In genomic region chr6:105645958-105646357, GRCh38 we compare ENCODE assay signal across 16 cellular contexts.
DNase-seq lines count a peak whose midpoint lies in the region; ATAC-seq and TF ChIP-seq lines count a peak whose summit lies in the region.
"Had no signal": no experiment of that assay in that cellular context is flagged by ENCODE, and none has a peak within 500 bp of the region (broad histone marks: within the 10 kb centered on the region; RNA-seq: fewer than 3 reads in every experiment).

No MANE protein-coding gene starts in this region.

- intact Hi-C loops in activated CD8-positive, alpha-beta T cell treated with anti-CD3 and anti-CD28 coated beads for 36 hours (cut with micrococcal nuclease): loop anchor here (2.0 to 10.0 kb wide), 2 partner anchors 161 to 451 kb away; no protein-coding TSS in a partner anchor
- intact Hi-C loops in transverse colon (cut with DNase I; ENCODE audit: low total_unique reads): no loop called here
- intact Hi-C loops in MCF 10A (cut with micrococcal nuclease): no loop called here

- TF ChIP-seq CTCF in activated CD8-positive, alpha-beta T cell treated with anti-CD3 and anti-CD28 coated beads for 36 hours (IDR thresholded peaks at IDR 0.05): no peak
- TF ChIP-seq CTCF in gastroesophageal sphincter (IDR thresholded peaks at IDR 0.05) (no peak), transverse colon (IDR thresholded peaks at IDR 0.05) (no peak), MCF 10A (IDR thresholded peaks at IDR 0.05; ENCODE audit: unreplicated experiment) (no peak)

- H3K27ac Mint-ChIP-seq in activated T-cell treated with anti-CD3 and anti-CD28 coated beads, Interleukin-2, amount 50 U/mL, for 24 hours: peak overlapping the region; percentile 84
- H3K27ac Mint-ChIP-seq in activated CD8-positive, alpha-beta T cell treated with anti-CD3 and anti-CD28 coated beads for 36 hours: peak overlapping the region; percentile 89
- no peak overlapping the region for H3K27ac Mint-ChIP-seq in MCF 10A (ENCODE audit: low read depth, unreplicated experiment)

- peak; percentile 40 for DNase-seq in activated T-cell treated with anti-CD3 and anti-CD28 coated beads, Interleukin-2, amount 50 U/mL, for 24 hours
- DNase-seq in activated T-cell treated with anti-CD3 and anti-CD28 coated beads for 4 hours: no peak
- no peak for DNase-seq in activated CD8-positive, alpha-beta T cell treated with anti-CD3 and anti-CD28 coated beads for 36 hours
- no peak for DNase-seq in transverse colon
- DNase-seq in NCI-H2029 (lab: John Stamatoyannopoulos, UW): no peak
- no peak for DNase-seq in MCF 10A (ENCODE audit: unreplicated experiment)
- DNase-seq in stimulated activated CD4-positive, alpha-beta T cell treated with anti-CD3 and anti-CD28 coated beads, Interleukin-1b, Interleukin-23, amount 100 ng/mL, for 48 hours: no peak
- DNase-seq: ACHN, DMS79, islet precursor cell, NCI-H1436, NCI-H345, psoas muscle, uterus had no signal

- 0 to 44% methylated on average over 3 of the region's 3 CpGs for WGBS in gastroesophageal sphincter (ENCODE audit: low coverage in 1 of 2), 2 donors
- 60 to 80% methylated on average over 2 to 3 of the region's 3 CpGs for WGBS in transverse colon (ENCODE audit: low coverage in 1 of 2), 2 donors

- peaks cover 72% of the 10 kb centered on the region for H3K4me1 Mint-ChIP-seq in activated T-cell treated with anti-CD3 and anti-CD28 coated beads, Interleukin-2, amount 50 U/mL, for 24 hours (ENCODE audit: low read depth)
- peaks cover 63% of the 10 kb centered on the region for H3K4me1 Mint-ChIP-seq in activated CD8-positive, alpha-beta T cell treated with anti-CD3 and anti-CD28 coated beads for 36 hours (ENCODE audit: low read depth)
- H3K4me1 Mint-ChIP-seq in MCF 10A (ENCODE audit: insufficient read depth, unreplicated experiment): peaks cover 13% of the 10 kb centered on the region
- H3K4me1 Mint-ChIP-seq: neural crest cell had no signal

- CTCF ChIA-PET in activated CD8-positive, alpha-beta T cell treated with anti-CD3 and anti-CD28 coated beads for 36 hours (lab: Charles Lee): interaction anchor here (0.6 kb wide), 1 partner anchor 192 kb away, joined by 3 read pairs; no protein-coding TSS in a partner anchor
- CTCF ChIA-PET in MCF 10A (lab: Yijun Ruan, JAX): interaction anchor here (0.6 kb wide), 2 partner anchors 127 to 153 kb away, joined by 3 read pairs; no protein-coding TSS in a partner anchor

- TF ChIP-seq POLR2A in gastroesophageal sphincter (IDR thresholded peaks at IDR 0.05): no peak
- TF ChIP-seq POLR2A in transverse colon (IDR thresholded peaks at IDR 0.05): no peak

- peak; percentile 17 for ATAC-seq in activated CD8-positive, alpha-beta T cell treated with anti-CD3 and anti-CD28 coated beads for 36 hours
- ATAC-seq in gastroesophageal sphincter: no peak
- ATAC-seq: psoas muscle had no signal

- H3K36me3 ChIP-seq in gastroesophageal sphincter: no peaks in the 10 kb centered on the region
- no peaks in the 10 kb centered on the region for H3K36me3 ChIP-seq in transverse colon
- H3K36me3 ChIP-seq: uterus had no signal

- H3K27me3 Mint-ChIP-seq in activated T-cell treated with anti-CD3 and anti-CD28 coated beads, Interleukin-2, amount 50 U/mL, for 24 hours: peaks cover 31% of the 10 kb centered on the region
- peaks cover 3% of the 10 kb centered on the region for H3K27me3 Mint-ChIP-seq in activated CD8-positive, alpha-beta T cell treated with anti-CD3 and anti-CD28 coated beads for 36 hours
- no peaks in the 10 kb centered on the region for H3K27me3 Mint-ChIP-seq in MCF 10A (ENCODE audit: insufficient read depth, unreplicated experiment)

- no peak for TF ChIP-seq EP300 in gastroesophageal sphincter (IDR thresholded peaks at IDR 0.05)
- TF ChIP-seq EP300 in transverse colon (IDR thresholded peaks at IDR 0.05; ENCODE audit: low read depth): no peak

- H3K27me3 ChIP-seq in gastroesophageal sphincter: no peaks in the 10 kb centered on the region
- no peaks in the 10 kb centered on the region for H3K27me3 ChIP-seq in transverse colon
- H3K27me3 ChIP-seq: uterus had no signal

- no peaks in the 10 kb centered on the region for H3K9me3 ChIP-seq in gastroesophageal sphincter
- no peaks in the 10 kb centered on the region for H3K9me3 ChIP-seq in transverse colon
- H3K9me3 ChIP-seq: psoas muscle, uterus had no signal

- BruUV-seq in MCF 10A (replicated peaks; lab: Mats Ljungman, UMichigan): no TSS peak

- H3K9me3 Mint-ChIP-seq in activated T-cell treated with anti-CD3 and anti-CD28 coated beads, Interleukin-2, amount 50 U/mL, for 24 hours: no peaks in the 10 kb centered on the region
- H3K9me3 Mint-ChIP-seq in activated CD8-positive, alpha-beta T cell treated with anti-CD3 and anti-CD28 coated beads for 36 hours: no peaks in the 10 kb centered on the region
- no peaks in the 10 kb centered on the region for H3K9me3 Mint-ChIP-seq in MCF 10A (ENCODE audit: unreplicated experiment)

- H3K27ac ChIP-seq in gastroesophageal sphincter (peak overlapping the region; percentile 53 to 78 (median 70)), transverse colon (peak overlapping the region in 3 of 4 donors; percentile 28 to 48 (median 47))
- H3K27ac ChIP-seq: psoas muscle, uterus had no signal

- H3K4me3 ChIP-seq in gastroesophageal sphincter (no peak overlapping the region), transverse colon (no peak overlapping the region)
- H3K4me3 ChIP-seq: psoas muscle, uterus had no signal

- no peak overlapping the region for H3K4me3 Mint-ChIP-seq in activated T-cell treated with anti-CD3 and anti-CD28 coated beads, Interleukin-2, amount 50 U/mL, for 24 hours
- H3K4me3 Mint-ChIP-seq in activated CD8-positive, alpha-beta T cell treated with anti-CD3 and anti-CD28 coated beads for 36 hours: no peak overlapping the region
- no peak overlapping the region for H3K4me3 Mint-ChIP-seq in MCF 10A (ENCODE audit: unreplicated experiment)
- H3K4me3 Mint-ChIP-seq: neural crest cell had no signal

- H3K36me3 Mint-ChIP-seq in activated T-cell treated with anti-CD3 and anti-CD28 coated beads, Interleukin-2, amount 50 U/mL, for 24 hours (ENCODE audit: low read depth): no peaks in the 10 kb centered on the region
- no peaks in the 10 kb centered on the region for H3K36me3 Mint-ChIP-seq in activated CD8-positive, alpha-beta T cell treated with anti-CD3 and anti-CD28 coated beads for 36 hours (ENCODE audit: low read depth)
- no peaks in the 10 kb centered on the region for H3K36me3 Mint-ChIP-seq in MCF 10A (ENCODE audit: insufficient read depth, unreplicated experiment)

- in situ Hi-C loops in transverse colon (cut with MboI; ENCODE audit: low pct_ligation_motif_present in 1 of 4, low pct_unique_long_range_greater_than_20kb in 1 of 4, low sequenced_read_pairs in 3 of 4): no loop called here

- POLR2A ChIA-PET in activated CD8-positive, alpha-beta T cell treated with anti-CD3 and anti-CD28 coated beads for 36 hours (lab: Charles Lee): interaction anchor here (0.6 to 1.1 kb wide), 6 partner anchors 12 to 337 kb away, joined by 3 to 5 read pairs (median 4); no protein-coding TSS in a partner anchor
- POLR2A ChIA-PET in MCF 10A (lab: Yijun Ruan, JAX): interaction anchor here (0.7 to 1.6 kb wide), 2 partner anchors 31 to 77 kb away, joined by 3 read pairs; no protein-coding TSS in a partner anchor

- peaks cover 0 to 29% (median 6%) of the 10 kb centered on the region in 3 donors for H3K4me1 ChIP-seq in gastroesophageal sphincter
- H3K4me1 ChIP-seq in transverse colon: peaks cover 0 to 18% (median 4%) of the 10 kb centered on the region in 4 donors
- H3K4me1 ChIP-seq: psoas muscle, uterus had no signal
